28 cellular contexts compared by ENCODE assay signal in genomic region chr19:49448432-49448786, GRCh38. TPM values are rescaled to one million over a fixed set of nuclear protein-coding genes. Genes with fewer than 3 reads are reported as not detected.
DNase-seq lines count a peak whose midpoint lies in the region; ATAC-seq and TF ChIP-seq lines count a peak whose summit lies in the region.
"Had no signal": no experiment of that assay in that cellular context is flagged by ENCODE, and none has a peak within 500 bp of the region (broad histone marks: within the 10 kb centered on the region; RNA-seq: fewer than 3 reads in every experiment).

No MANE protein-coding gene starts in this region.

- peaks cover 27% of the 10 kb centered on the region for H3K36me3 ChIP-seq in CD4-positive, alpha-beta memory T cell (ENCODE audit: insufficient read depth, low read length)
- H3K36me3 ChIP-seq in naive thymus-derived CD4-positive, alpha-beta T cell (ENCODE audit: control insufficient read depth in 2 of 3, insufficient read depth in 3 of 3, low read length in 3 of 3), result peaks cover 0 to 40% (median 4%) of the 10 kb centered on the region in 3 experiments
- H3K36me3 ChIP-seq: brain microvascular endothelial cell had no signal

- H3K9me3 Mint-ChIP-seq in T-helper 1 cell treated with Interleukin-12 subunit alpha and Interleukin-12 subunit beta and Interleukin-4 antibody, amounts not matched to agents 30 μg/mL and 1 μg/mL, for 36 hours, result no peaks in the 10 kb centered on the region
- peaks cover 0 to 7% (median 0%) of the 10 kb centered on the region in 8 donors for H3K9me3 Mint-ChIP-seq in CD4-positive, alpha-beta memory T cell
- no peaks in the 10 kb centered on the region for H3K9me3 Mint-ChIP-seq in activated T-helper 1 cell treated with anti-CD3 and anti-CD28 coated beads, Interleukin-12 subunit alpha, Interleukin-12 subunit beta, Interleukin-2, Interleukin-4 antibody, amounts not matched to agents 30 ng/mL and 10 ng/mL and 1 ng/mL, durations not matched to agents 14 hours and 24 hours and 36 hours
- peaks cover 0 to 5% (median 0%) of the 10 kb centered on the region in 11 donors for H3K9me3 Mint-ChIP-seq in naive thymus-derived CD4-positive, alpha-beta T cell

- no peak for TF ChIP-seq POLR2A in GM18505 (IDR thresholded peaks at IDR 0.05; ENCODE audit: borderline replicate concordance, extremely low read depth, insufficient read depth, insufficient read length)

- DNase-seq in T-helper 1 cell (no peak), NCI-H2107 (lab: John Stamatoyannopoulos, UW) (no peak), germinal center (ENCODE audit: low spot score) (no peak)
- no peak for DNase-seq in CD4-positive, alpha-beta memory T cell
- no peak for DNase-seq in activated T-helper 1 cell treated with anti-CD3 and anti-CD28 coated beads, Interleukin-12 subunit alpha, Interleukin-12 subunit beta, Interleukin-2, Interleukin-4 antibody, amounts not matched to agents 30 ng/mL and 10 ng/mL and 1 ng/mL, durations not matched to agents 14 hours and 24 hours and 36 hours (ENCODE audit: low spot score)
- DNase-seq in naive thymus-derived CD4-positive, alpha-beta T cell, result no peak
- DNase-seq: activated gamma-delta T cell treated with Interleukin-2 at 50 U/mL for 16 hours; brain microvascular endothelial cell; dermis blood vessel endothelial cell; DND-41; KBM-7; NCI-H1105; NCI-H2171 treated with DMSO at 0.1 percent for 48 hours; NCI-H748 treated with DMSO at 0.1 percent for 48 hours; stimulated activated CD4-positive, alpha-beta T cell treated with anti-CD3 and anti-CD28 coated beads, Interleukin-4, amount 100 ng/mL, for 24 hours had no signal

- intact Hi-C loops in CD4-positive, alpha-beta memory T cell (cut with micrococcal nuclease), result no loop called here
- intact Hi-C loops in activated T-helper 1 cell treated with anti-CD3 and anti-CD28 coated beads, Interleukin-12 subunit alpha, Interleukin-12 subunit beta, Interleukin-2, Interleukin-4 antibody, amounts not matched to agents 30 ng/mL and 10 ng/mL and 1 ng/mL, durations not matched to agents 14 hours and 24 hours and 36 hours (cut with micrococcal nuclease), result loop anchor here (10.0 kb wide), 1 partner anchor 184 kb away; no protein-coding TSS in a partner anchor
- intact Hi-C loops in naive thymus-derived CD4-positive, alpha-beta T cell (cut with micrococcal nuclease), result loop anchor here in 1 of 2 donors (10.0 kb wide), 2 partner anchors 224 to 304 kb away; no protein-coding TSS in a partner anchor

- peaks cover 47% of the 10 kb centered on the region for H3K4me1 Mint-ChIP-seq in T-helper 1 cell treated with Interleukin-12 subunit alpha and Interleukin-12 subunit beta and Interleukin-4 antibody, amounts not matched to agents 30 μg/mL and 1 μg/mL, for 36 hours (ENCODE audit: low read depth)
- peaks cover 23 to 61% (median 41%) of the 10 kb centered on the region in 4 donors for H3K4me1 Mint-ChIP-seq in CD4-positive, alpha-beta memory T cell
- H3K4me1 Mint-ChIP-seq in activated T-helper 1 cell treated with anti-CD3 and anti-CD28 coated beads, Interleukin-12 subunit alpha, Interleukin-12 subunit beta, Interleukin-2, Interleukin-4 antibody, amounts not matched to agents 30 ng/mL and 10 ng/mL and 1 ng/mL, durations not matched to agents 14 hours and 24 hours and 36 hours (ENCODE audit: low read depth), result peaks cover 51% of the 10 kb centered on the region
- H3K4me1 Mint-ChIP-seq in naive thymus-derived CD4-positive, alpha-beta T cell, result peaks cover 37 to 61% (median 51%) of the 10 kb centered on the region in 7 donors

- no peak overlapping the region for H3K4me3 ChIP-seq in CD4-positive, alpha-beta memory T cell (ENCODE audit: low read length in 2 of 2)
- H3K4me3 ChIP-seq in naive thymus-derived CD4-positive, alpha-beta T cell (ENCODE audit: low read length), result no peak overlapping the region
- H3K4me3 ChIP-seq: gastroesophageal sphincter, skin epidermis had no signal

- CTCF ChIA-PET in CD4-positive, alpha-beta memory T cell (lab: Charles Lee; ENCODE audit: partially characterized antibody), result interaction anchor here (3.9 to 15.5 kb wide), 2 partner anchors 23 to 57 kb away, joined by 19 to 227 read pairs; partner anchors contain the start of gene FLT3LG
- CTCF ChIA-PET in naive thymus-derived CD4-positive, alpha-beta T cell (lab: Charles Lee), result interaction anchor here (1.4 to 12.2 kb wide), 2 partner anchors 23 to 56 kb away, joined by 3 to 83 read pairs; partner anchors contain the start of gene FLT3LG

- POLR2A ChIA-PET in CD4-positive, alpha-beta memory T cell (lab: Charles Lee; ENCODE audit: partially characterized antibody), result interaction anchor here (0.9 to 4.8 kb wide), 6 partner anchors 9 to 121 kb away, joined by 3 to 26 read pairs (median 8); partner anchors contain the start of genes FLT3LG and RPL13A
- POLR2A ChIA-PET in naive thymus-derived CD4-positive, alpha-beta T cell (lab: Charles Lee), result interaction anchor here (0.8 to 15.5 kb wide), 4 partner anchors 17 to 73 kb away, joined by 3 to 226 read pairs (median 3); partner anchors contain the start of gene FLT3LG

- peaks cover 33% of the 10 kb centered on the region for H3K4me1 ChIP-seq in CD4-positive, alpha-beta memory T cell (ENCODE audit: insufficient read depth, low read length)
- peaks cover 13 to 20% of the 10 kb centered on the region in 2 donors for H3K4me1 ChIP-seq in naive thymus-derived CD4-positive, alpha-beta T cell (ENCODE audit: control insufficient read depth in 2 of 2, insufficient read depth in 2 of 2, low read length in 2 of 2)
- H3K4me1 ChIP-seq: parathyroid adenoma had no signal

- no peaks in the 10 kb centered on the region for H3K27me3 Mint-ChIP-seq in T-helper 1 cell treated with Interleukin-12 subunit alpha and Interleukin-12 subunit beta and Interleukin-4 antibody, amounts not matched to agents 30 μg/mL and 1 μg/mL, for 36 hours (ENCODE audit: low read depth)
- H3K27me3 Mint-ChIP-seq in CD4-positive, alpha-beta memory T cell, result peaks cover 0 to 5% of the 10 kb centered on the region in 2 donors
- H3K27me3 Mint-ChIP-seq in activated T-helper 1 cell treated with anti-CD3 and anti-CD28 coated beads, Interleukin-12 subunit alpha, Interleukin-12 subunit beta, Interleukin-2, Interleukin-4 antibody, amounts not matched to agents 30 ng/mL and 10 ng/mL and 1 ng/mL, durations not matched to agents 14 hours and 24 hours and 36 hours (ENCODE audit: insufficient read depth), result no peaks in the 10 kb centered on the region
- H3K27me3 Mint-ChIP-seq in naive thymus-derived CD4-positive, alpha-beta T cell, result peaks cover 0 to 3% (median 0%) of the 10 kb centered on the region in 5 donors

- no peak overlapping the region for H3K27ac Mint-ChIP-seq in T-helper 1 cell treated with Interleukin-12 subunit alpha and Interleukin-12 subunit beta and Interleukin-4 antibody, amounts not matched to agents 30 μg/mL and 1 μg/mL, for 36 hours
- peak overlapping the region in 4 of 7 donors; percentile 42 to 81 (median 68) for H3K27ac Mint-ChIP-seq in CD4-positive, alpha-beta memory T cell
- H3K27ac Mint-ChIP-seq in activated T-helper 1 cell treated with anti-CD3 and anti-CD28 coated beads, Interleukin-12 subunit alpha, Interleukin-12 subunit beta, Interleukin-2, Interleukin-4 antibody, amounts not matched to agents 30 ng/mL and 10 ng/mL and 1 ng/mL, durations not matched to agents 14 hours and 24 hours and 36 hours, result no peak overlapping the region
- peak overlapping the region in 6 of 9 donors; percentile 12 to 97 (median 57) for H3K27ac Mint-ChIP-seq in naive thymus-derived CD4-positive, alpha-beta T cell

- no peak overlapping the region for H3K27ac ChIP-seq in CD4-positive, alpha-beta memory T cell (ENCODE audit: low read depth, low read length)
- H3K27ac ChIP-seq in naive thymus-derived CD4-positive, alpha-beta T cell (ENCODE audit: low read depth, low read length), result no peak overlapping the region
- H3K27ac ChIP-seq: 22Rv1, brain microvascular endothelial cell, C4-2B, parathyroid adenoma had no signal

- no peaks in the 10 kb centered on the region for H3K9me3 ChIP-seq in CD4-positive, alpha-beta memory T cell (ENCODE audit: control insufficient read depth in 1 of 2, low read length in 2 of 2)
- no peaks in the 10 kb centered on the region for H3K9me3 ChIP-seq in naive thymus-derived CD4-positive, alpha-beta T cell (ENCODE audit: control insufficient read depth in 2 of 3, low read length in 3 of 3)
- H3K9me3 ChIP-seq: gastroesophageal sphincter had no signal

- H3K4me3 Mint-ChIP-seq in T-helper 1 cell treated with Interleukin-12 subunit alpha and Interleukin-12 subunit beta and Interleukin-4 antibody, amounts not matched to agents 30 μg/mL and 1 μg/mL, for 36 hours, result peak overlapping the region; percentile 51
- H3K4me3 Mint-ChIP-seq in CD4-positive, alpha-beta memory T cell, result peak overlapping the region in 3 of 8 donors; percentile 32 to 48 (median 35)
- peak overlapping the region; percentile 27 for H3K4me3 Mint-ChIP-seq in activated T-helper 1 cell treated with anti-CD3 and anti-CD28 coated beads, Interleukin-12 subunit alpha, Interleukin-12 subunit beta, Interleukin-2, Interleukin-4 antibody, amounts not matched to agents 30 ng/mL and 10 ng/mL and 1 ng/mL, durations not matched to agents 14 hours and 24 hours and 36 hours
- H3K4me3 Mint-ChIP-seq in naive thymus-derived CD4-positive, alpha-beta T cell, result peak overlapping the region in 7 of 10 donors; percentile 11 to 100 (median 51)

- no peaks in the 10 kb centered on the region for H3K27me3 ChIP-seq in CD4-positive, alpha-beta memory T cell (ENCODE audit: insufficient read depth, low read length)
- H3K27me3 ChIP-seq in naive thymus-derived CD4-positive, alpha-beta T cell (ENCODE audit: control insufficient read depth in 2 of 2, insufficient read depth in 2 of 2, low read length in 2 of 2), result no peaks in the 10 kb centered on the region
- H3K27me3 ChIP-seq: brain microvascular endothelial cell, gastroesophageal sphincter had no signal

- no peak for ATAC-seq in naive thymus-derived CD4-positive, alpha-beta T cell
- no peak for ATAC-seq in GM18505 (IDR thresholded peaks at IDR 0.05; ENCODE audit: unreplicated experiment)
- ATAC-seq: gastroesophageal sphincter, left lobe of liver, SK-N-SH treated with all-trans-retinoic acid at 6 μM for 48 hours had no signal

- H3K36me3 Mint-ChIP-seq in T-helper 1 cell treated with Interleukin-12 subunit alpha and Interleukin-12 subunit beta and Interleukin-4 antibody, amounts not matched to agents 30 μg/mL and 1 μg/mL, for 36 hours (ENCODE audit: low read depth), result peaks cover 34% of the 10 kb centered on the region
- H3K36me3 Mint-ChIP-seq in CD4-positive, alpha-beta memory T cell, result peaks cover 25 to 50% of the 10 kb centered on the region in 2 donors
- H3K36me3 Mint-ChIP-seq in activated T-helper 1 cell treated with anti-CD3 and anti-CD28 coated beads, Interleukin-12 subunit alpha, Interleukin-12 subunit beta, Interleukin-2, Interleukin-4 antibody, amounts not matched to agents 30 ng/mL and 10 ng/mL and 1 ng/mL, durations not matched to agents 14 hours and 24 hours and 36 hours (ENCODE audit: low read depth), result peaks cover 36% of the 10 kb centered on the region
- H3K36me3 Mint-ChIP-seq in naive thymus-derived CD4-positive, alpha-beta T cell, result peaks cover 8 to 36% (median 12%) of the 10 kb centered on the region in 5 donors

RNA-seq across cellular contexts. Expression of gene PIH1D1, which starts 3.2 kb away (rescaled TPM):
- total RNA-seq in CD4-positive, alpha-beta memory T cell, result 100 to 1,000 TPM; 178 to 186 TPM
- polyA plus RNA-seq in CD4-positive, alpha-beta memory T cell, result 100 to 1,000 TPM in 1 of 2 donors, 10 to 100 TPM in 1; 87.2 to 124 TPM
- 124 and 126 TPM in 2 replicates for total RNA-seq in activated T-helper 1 cell treated with anti-CD3 and anti-CD28 coated beads, Interleukin-12 subunit alpha, Interleukin-12 subunit beta, Interleukin-2, Interleukin-4 antibody, amounts not matched to agents 30 ng/mL and 10 ng/mL and 1 ng/mL, durations not matched to agents 14 hours and 24 hours and 36 hours
- 100 to 1,000 TPM; 136 to 183 (median 159) TPM for total RNA-seq in naive thymus-derived CD4-positive, alpha-beta T cell
- 10 to 100 TPM; 62.7 to 91.8 TPM for polyA plus RNA-seq in naive thymus-derived CD4-positive, alpha-beta T cell

RNA-seq across cellular contexts. Expression of gene ALDH16A1, which starts 4.6 kb away (rescaled TPM):
- 10 to 100 TPM; 31.6 to 32.6 TPM for total RNA-seq in CD4-positive, alpha-beta memory T cell
- polyA plus RNA-seq in CD4-positive, alpha-beta memory T cell, result 10 to 100 TPM; 28.4 to 40.1 TPM
- total RNA-seq in activated T-helper 1 cell treated with anti-CD3 and anti-CD28 coated beads, Interleukin-12 subunit alpha, Interleukin-12 subunit beta, Interleukin-2, Interleukin-4 antibody, amounts not matched to agents 30 ng/mL and 10 ng/mL and 1 ng/mL, durations not matched to agents 14 hours and 24 hours and 36 hours, result 23.1 and 24.5 TPM in 2 replicates
- total RNA-seq in naive thymus-derived CD4-positive, alpha-beta T cell, result 10 to 100 TPM; 27.6 to 38.1 (median 33.3) TPM
- polyA plus RNA-seq in naive thymus-derived CD4-positive, alpha-beta T cell, result 10 to 100 TPM; 28.3 to 37.8 TPM

RNA-seq across cellular contexts. Expression of gene SLC17A7, which starts 7.1 kb away (rescaled TPM):
- under 1 TPM; 0.15 to 0.25 TPM for total RNA-seq in CD4-positive, alpha-beta memory T cell
- polyA plus RNA-seq in CD4-positive, alpha-beta memory T cell, result not detected
- total RNA-seq in activated T-helper 1 cell treated with anti-CD3 and anti-CD28 coated beads, Interleukin-12 subunit alpha, Interleukin-12 subunit beta, Interleukin-2, Interleukin-4 antibody, amounts not matched to agents 30 ng/mL and 10 ng/mL and 1 ng/mL, durations not matched to agents 14 hours and 24 hours and 36 hours, result 0.16 TPM in 1 of 2 replicates, not detected in the other
- total RNA-seq in naive thymus-derived CD4-positive, alpha-beta T cell, result under 1 TPM in 2 of 5 experiments, not detected in 3; 0.12 to 0.22 TPM
- polyA plus RNA-seq in naive thymus-derived CD4-positive, alpha-beta T cell, result not detected
- total RNA-seq: activated CD8-positive, alpha-beta memory T cell treated with anti-CD3 and anti-CD28 coated beads for 36 hours; mononuclear cell had no signal

RNA-seq across cellular contexts. Expression of gene GFY, which starts 23.2 kb away (rescaled TPM):
- not detected for total RNA-seq in CD4-positive, alpha-beta memory T cell
- not detected for polyA plus RNA-seq in CD4-positive, alpha-beta memory T cell
- total RNA-seq in activated T-helper 1 cell treated with anti-CD3 and anti-CD28 coated beads, Interleukin-12 subunit alpha, Interleukin-12 subunit beta, Interleukin-2, Interleukin-4 antibody, amounts not matched to agents 30 ng/mL and 10 ng/mL and 1 ng/mL, durations not matched to agents 14 hours and 24 hours and 36 hours, result not detected in 2 replicates
- not detected for total RNA-seq in naive thymus-derived CD4-positive, alpha-beta T cell
- not detected for polyA plus RNA-seq in naive thymus-derived CD4-positive, alpha-beta T cell
- total RNA-seq: activated CD8-positive, alpha-beta memory T cell treated with anti-CD3 and anti-CD28 coated beads for 36 hours; dermis blood vessel endothelial cell; gastroesophageal sphincter; left lobe of liver; mononuclear cell had no signal
- polyA plus RNA-seq: esophagus had no signal

RNA-seq across cellular contexts. Expression of gene PTH2, which starts 25.2 kb away (rescaled TPM):
- not detected for total RNA-seq in CD4-positive, alpha-beta memory T cell
- not detected for polyA plus RNA-seq in CD4-positive, alpha-beta memory T cell
- not detected in 2 replicates for total RNA-seq in activated T-helper 1 cell treated with anti-CD3 and anti-CD28 coated beads, Interleukin-12 subunit alpha, Interleukin-12 subunit beta, Interleukin-2, Interleukin-4 antibody, amounts not matched to agents 30 ng/mL and 10 ng/mL and 1 ng/mL, durations not matched to agents 14 hours and 24 hours and 36 hours
- total RNA-seq in naive thymus-derived CD4-positive, alpha-beta T cell, result not detected
- polyA plus RNA-seq in naive thymus-derived CD4-positive, alpha-beta T cell, result not detected
- total RNA-seq: activated CD8-positive, alpha-beta memory T cell treated with anti-CD3 and anti-CD28 coated beads for 36 hours; dermis blood vessel endothelial cell; gastroesophageal sphincter; left lobe of liver; mononuclear cell had no signal
- polyA plus RNA-seq: esophagus, thymus had no signal

Comparison
In these comparisons a context has a peak if more than half of its experiments do, and no peak if none do; other contexts are left out.
1. H3K27ac Mint-ChIP-seq: peak in CD4-positive, alpha-beta memory T cell (4 of 7) and naive thymus-derived CD4-positive, alpha-beta T cell (6 of 9); none in T-helper 1 cell treated with Interleukin-12 subunit alpha and Interleukin-12 subunit beta and Interleukin-4 antibody, amounts not matched to agents 30 μg/mL and 1 μg/mL, for 36 hours (single experiment) and activated T-helper 1 cell treated with anti-CD3 and anti-CD28 coated beads, Interleukin-12 subunit alpha, Interleukin-12 subunit beta, Interleukin-2, Interleukin-4 antibody, amounts not matched to agents 30 ng/mL and 10 ng/mL and 1 ng/mL, durations not matched to agents 14 hours and 24 hours and 36 hours (single experiment).